Comparison of ENCODE assay signal across 8 cellular contexts in the genomic region with DNA sequence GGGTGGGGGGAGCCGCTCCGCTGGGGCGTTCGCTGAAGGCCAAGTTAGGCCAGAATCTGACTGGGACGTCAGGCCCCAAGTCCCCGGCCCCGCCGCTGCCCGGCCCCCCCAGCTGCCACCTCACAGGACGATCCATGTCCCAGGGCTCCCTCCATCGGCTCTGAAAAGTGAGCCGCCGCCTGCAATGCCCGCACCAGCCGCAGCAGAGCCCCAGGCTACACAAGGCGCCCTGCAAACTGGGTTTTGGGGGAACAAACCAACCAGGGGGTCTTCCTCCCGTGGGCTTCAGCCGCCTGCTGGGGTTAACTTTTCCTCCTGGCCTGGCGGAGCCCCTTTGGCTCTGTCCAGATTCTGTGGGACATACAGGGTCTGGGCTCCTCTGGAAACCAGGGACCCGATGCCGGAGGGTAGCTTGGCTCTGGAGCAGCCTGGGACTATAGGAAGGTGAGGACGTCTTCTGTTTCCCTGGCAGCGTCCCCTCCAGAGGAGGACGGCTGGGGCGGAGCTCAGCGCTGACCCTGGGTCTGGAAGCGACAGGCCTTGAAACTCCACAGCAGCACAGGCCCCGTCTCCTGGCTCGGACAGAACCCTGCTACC. TPM values are rescaled to one million over a fixed set of nuclear protein-coding genes. Genes with fewer than 3 reads are reported as not detected.
DNase-seq lines count a peak whose midpoint lies in the region; ATAC-seq and TF ChIP-seq lines count a peak whose summit lies in the region.

No MANE protein-coding gene starts in this region.

- no peaks in the 10 kb centered on the region for H3K9me3 ChIP-seq in CD4-positive, CD25-positive, alpha-beta regulatory T cell (ENCODE audit: control insufficient read depth in 2 of 2, low read length in 2 of 2)
- H3K9me3 ChIP-seq in fibroblast of lung (ENCODE audit: control insufficient read depth, insufficient read depth, low read depth, low read length), result no peaks in the 10 kb centered on the region

- no peaks in the 10 kb centered on the region for H4K20me1 ChIP-seq in fibroblast of lung (ENCODE audit: control insufficient read depth, extremely low read depth, insufficient read depth, low read length)

- no peak for ATAC-seq in CD4-positive, CD25-positive, alpha-beta regulatory T cell (ENCODE audit: low read depth in 2 of 2)
- no peak for ATAC-seq in HG02571 (IDR thresholded peaks at IDR 0.05; ENCODE audit: unreplicated experiment)
- ATAC-seq in GM19455 (IDR thresholded peaks at IDR 0.05; ENCODE audit: unreplicated experiment), result no peak
- ATAC-seq in HG03460 (IDR thresholded peaks at IDR 0.05; ENCODE audit: unreplicated experiment), result no peak

- peaks cover 16% of the 10 kb centered on the region for H3K4me1 ChIP-seq in CD4-positive, CD25-positive, alpha-beta regulatory T cell (ENCODE audit: control insufficient read depth, insufficient read depth, low read length, poor library complexity, severe bottlenecking)
- peaks cover 2% of the 10 kb centered on the region for H3K4me1 ChIP-seq in fibroblast of lung (ENCODE audit: control insufficient read depth, extremely low read depth, insufficient read depth, low read length)

- H3K27me3 ChIP-seq in CD4-positive, CD25-positive, alpha-beta regulatory T cell (ENCODE audit: control insufficient read depth, insufficient read depth, low read length), result no peaks in the 10 kb centered on the region
- H3K27me3 ChIP-seq in HL-60 (ENCODE audit: insufficient read depth, poor library complexity, severe bottlenecking), result no peaks in the 10 kb centered on the region
- no peaks in the 10 kb centered on the region for H3K27me3 ChIP-seq in fibroblast of lung (ENCODE audit: control insufficient read depth, insufficient read depth, low read length)

- H3K4me1 Mint-ChIP-seq in CD4-positive, CD25-positive, alpha-beta regulatory T cell, result peaks cover 4 to 32% (median 13%) of the 10 kb centered on the region in 4 donors
- H3K4me1 Mint-ChIP-seq in activated CD4-positive, alpha-beta memory T cell treated with anti-CD3 and anti-CD28 coated beads for 36 hours (ENCODE audit: low read depth), result peaks cover 26% of the 10 kb centered on the region
- H3K4me1 Mint-ChIP-seq in nephron, result peaks cover 11% of the 10 kb centered on the region

- peak overlapping the region; percentile 61 to 82 (median 72) for H3K4me3 Mint-ChIP-seq in CD4-positive, CD25-positive, alpha-beta regulatory T cell
- H3K4me3 Mint-ChIP-seq in activated CD4-positive, alpha-beta memory T cell treated with anti-CD3 and anti-CD28 coated beads for 36 hours, result peak overlapping the region; percentile 57
- peak overlapping the region; percentile 78 to 84 (median 83) for H3K4me3 Mint-ChIP-seq in nephron

- H3K9ac ChIP-seq in fibroblast of lung (ENCODE audit: insufficient read depth, low read length), result peak overlapping the region; percentile 37

- CTCF ChIA-PET in activated CD4-positive, alpha-beta memory T cell treated with anti-CD3 and anti-CD28 coated beads for 36 hours (lab: Charles Lee), result no interaction called here

- peak overlapping the region; percentile 32 to 79 (median 55) for H3K27ac Mint-ChIP-seq in CD4-positive, CD25-positive, alpha-beta regulatory T cell
- H3K27ac Mint-ChIP-seq in activated CD4-positive, alpha-beta memory T cell treated with anti-CD3 and anti-CD28 coated beads for 36 hours, result peak overlapping the region; percentile 43
- H3K27ac Mint-ChIP-seq in nephron, result peak overlapping the region; percentile 75 to 91 (median 90)

- no peak overlapping the region for H3K4me3 ChIP-seq in CD4-positive, CD25-positive, alpha-beta regulatory T cell (ENCODE audit: low read depth, low read length)
- H3K4me3 ChIP-seq in HL-60 (replicated peaks; ENCODE audit: insufficient read depth, low read length) (peak overlapping the region; percentile 8), fibroblast of lung (replicated peaks in 1 of 4; ENCODE audit: control extremely low read depth in 1 of 4, insufficient read depth in 1 of 4, low read depth in 3 of 4, low read length in 4 of 4) (peak overlapping the region in 2 of 4 experiments; percentile 11 to 46)

- DNase-seq in CD4-positive, CD25-positive, alpha-beta regulatory T cell, result peak in 1 of 3 donors; percentile 31
- peak in 1 of 2 experiments; percentile 89 for DNase-seq in HL-60 (ENCODE audit: low read depth in 1 of 2, low spot score in 1 of 2)
- peak; percentile 55 for DNase-seq in activated CD4-positive, alpha-beta memory T cell treated with anti-CD3 and anti-CD28 coated beads for 36 hours
- peak; percentile 61 to 73 for DNase-seq in fibroblast of lung (ENCODE audit: low read depth in 2 of 2)

- peak overlapping the region; percentile 33 for H3K27ac ChIP-seq in CD4-positive, CD25-positive, alpha-beta regulatory T cell (ENCODE audit: insufficient read depth, low read length, poor library complexity, severe bottlenecking)
- peak overlapping the region; percentile 25; the same call in 1 of the 2 replicates for H3K27ac ChIP-seq in HL-60 (replicated peaks)
- no peak overlapping the region for H3K27ac ChIP-seq in fibroblast of lung (ENCODE audit: insufficient read depth, low read length)

- POLR2A ChIA-PET in activated CD4-positive, alpha-beta memory T cell treated with anti-CD3 and anti-CD28 coated beads for 36 hours (lab: Charles Lee), result no interaction called here

- peak overlapping the region; percentile 64 for H3K4me2 ChIP-seq in fibroblast of lung (ENCODE audit: extremely low read depth, insufficient read depth, low read length)

- intact Hi-C loops in activated CD4-positive, alpha-beta memory T cell treated with anti-CD3 and anti-CD28 coated beads for 36 hours (cut with micrococcal nuclease), result no loop called here

- peaks cover 14% of the 10 kb centered on the region for H3K27me3 Mint-ChIP-seq in CD4-positive, CD25-positive, alpha-beta regulatory T cell
- H3K27me3 Mint-ChIP-seq in activated CD4-positive, alpha-beta memory T cell treated with anti-CD3 and anti-CD28 coated beads for 36 hours, result no peaks in the 10 kb centered on the region
- H3K27me3 Mint-ChIP-seq in nephron (ENCODE audit: low read depth), result no peaks in the 10 kb centered on the region

- H3K36me3 Mint-ChIP-seq in CD4-positive, CD25-positive, alpha-beta regulatory T cell, result no peaks in the 10 kb centered on the region
- H3K36me3 Mint-ChIP-seq in activated CD4-positive, alpha-beta memory T cell treated with anti-CD3 and anti-CD28 coated beads for 36 hours, result no peaks in the 10 kb centered on the region
- H3K36me3 Mint-ChIP-seq in nephron (ENCODE audit: low read depth), result no peaks in the 10 kb centered on the region

- peaks cover 1% of the 10 kb centered on the region for H3K79me2 ChIP-seq in fibroblast of lung (ENCODE audit: control insufficient read depth, insufficient read depth, low read length)

- no peak overlapping the region for H2AFZ ChIP-seq in fibroblast of lung (ENCODE audit: low read length)

- H3K36me3 ChIP-seq in CD4-positive, CD25-positive, alpha-beta regulatory T cell (ENCODE audit: control insufficient read depth, insufficient read depth, low read length), result no peaks in the 10 kb centered on the region
- peaks cover 8% of the 10 kb centered on the region for H3K36me3 ChIP-seq in fibroblast of lung (ENCODE audit: control insufficient read depth, insufficient read depth, low read length)

- TF ChIP-seq CTCF in HL-60 (IDR thresholded peaks at IDR 0.05; ENCODE audit: insufficient read depth, low read length) (peak; percentile 5), fibroblast of lung (conservative IDR thresholded peaks at IDR 0.05 in 1 of 2, IDR thresholded peaks at IDR 0.05 in 1 of 2; ENCODE audit: low read depth in 1 of 2, low read length in 2 of 2) (peak; percentile 31 to 39), nephron (IDR thresholded peaks at IDR 0.05; ENCODE audit: unreplicated experiment in 3 of 3) (peak; percentile 36 to 45 (median 43))

- peaks cover 0 to 6% (median 0%) of the 10 kb centered on the region in 7 donors for H3K9me3 Mint-ChIP-seq in CD4-positive, CD25-positive, alpha-beta regulatory T cell
- no peaks in the 10 kb centered on the region for H3K9me3 Mint-ChIP-seq in activated CD4-positive, alpha-beta memory T cell treated with anti-CD3 and anti-CD28 coated beads for 36 hours
- no peaks in the 10 kb centered on the region for H3K9me3 Mint-ChIP-seq in nephron

RNA-seq across cellular contexts. Expression of a gene that starts 0.8 kb away (rescaled TPM):
- 6.7 TPM for total RNA-seq in CD4-positive, CD25-positive, alpha-beta regulatory T cell
- 10 to 100 TPM; 16.2 to 29.8 (median 23.1) TPM for polyA plus RNA-seq in CD4-positive, CD25-positive, alpha-beta regulatory T cell
- 10 to 100 TPM; 62.1 to 62.5 TPM for total RNA-seq in activated CD4-positive, alpha-beta memory T cell treated with anti-CD3 and anti-CD28 coated beads for 36 hours
- 51.9 and 71.7 TPM in 2 replicates for total RNA-seq in fibroblast of lung
- polyA plus RNA-seq in fibroblast of lung, result 114 and 121 TPM in 2 replicates
- 234 and 273 TPM in 2 replicates for polyA plus RNA-seq in fibroblast of lung (2012)
- polyA minus RNA-seq in fibroblast of lung (ENCODE audit: low replicate concordance), result 62.2 and 122 TPM in 2 replicates

RNA-seq across cellular contexts. Expression of a gene that starts 3.9 kb away (rescaled TPM):
- 4.8 TPM for total RNA-seq in CD4-positive, CD25-positive, alpha-beta regulatory T cell
- 1 to 10 TPM; 2.2 to 4.5 (median 2.7) TPM for polyA plus RNA-seq in CD4-positive, CD25-positive, alpha-beta regulatory T cell
- 1 to 10 TPM; 8.5 to 8.8 TPM for total RNA-seq in activated CD4-positive, alpha-beta memory T cell treated with anti-CD3 and anti-CD28 coated beads for 36 hours
- total RNA-seq in fibroblast of lung, result 6.4 and 12.1 TPM in 2 replicates
- polyA plus RNA-seq in fibroblast of lung, result 10.8 and 12.0 TPM in 2 replicates
- polyA plus RNA-seq in fibroblast of lung (2012), result 19.1 and 20.9 TPM in 2 replicates
- polyA minus RNA-seq in fibroblast of lung (ENCODE audit: low replicate concordance), result 9.7 and 25.1 TPM in 2 replicates

RNA-seq across cellular contexts. Expression of a gene that starts 16.1 kb away (rescaled TPM):
- 71.4 TPM for total RNA-seq in CD4-positive, CD25-positive, alpha-beta regulatory T cell
- polyA plus RNA-seq in CD4-positive, CD25-positive, alpha-beta regulatory T cell, result 10 to 100 TPM in 3 of 4 donors, 1 to 10 TPM in 1; 7.8 to 45.3 (median 32.2) TPM
- 10 to 100 TPM; 30.6 to 31.5 TPM for total RNA-seq in activated CD4-positive, alpha-beta memory T cell treated with anti-CD3 and anti-CD28 coated beads for 36 hours
- total RNA-seq in fibroblast of lung, result 48.8 and 82.7 TPM in 2 replicates
- 46.2 and 73.2 TPM in 2 replicates for polyA plus RNA-seq in fibroblast of lung
- polyA plus RNA-seq in fibroblast of lung (2012), result 63.8 and 83.4 TPM in 2 replicates
- polyA minus RNA-seq in fibroblast of lung (ENCODE audit: low replicate concordance), result 132 and 193 TPM in 2 replicates

RNA-seq across cellular contexts. Expression of a gene that starts 27.5 kb away (rescaled TPM):
- 37.8 TPM for total RNA-seq in CD4-positive, CD25-positive, alpha-beta regulatory T cell
- polyA plus RNA-seq in CD4-positive, CD25-positive, alpha-beta regulatory T cell, result 100 to 1,000 TPM in 1 of 4 donors, 10 to 100 TPM in 3; 63.0 to 109 (median 85.2) TPM
- total RNA-seq in activated CD4-positive, alpha-beta memory T cell treated with anti-CD3 and anti-CD28 coated beads for 36 hours, result 10 to 100 TPM; 76.8 to 77.3 TPM
- total RNA-seq in fibroblast of lung, result 53.7 and 65.2 TPM in 2 replicates
- 86.5 and 133 TPM in 2 replicates for polyA plus RNA-seq in fibroblast of lung
- polyA plus RNA-seq in fibroblast of lung (2012), result 108 and 151 TPM in 2 replicates
- polyA minus RNA-seq in fibroblast of lung (ENCODE audit: low replicate concordance), result 84.8 and 123 TPM in 2 replicates

RNA-seq across cellular contexts. Expression of a gene that starts 27.6 kb away (rescaled TPM):
- total RNA-seq in CD4-positive, CD25-positive, alpha-beta regulatory T cell, result 34.5 TPM
- polyA plus RNA-seq in CD4-positive, CD25-positive, alpha-beta regulatory T cell, result 1 to 10 TPM; 1.0 to 2.8 (median 1.5) TPM
- 10 to 100 TPM; 14.8 to 18.4 TPM for total RNA-seq in activated CD4-positive, alpha-beta memory T cell treated with anti-CD3 and anti-CD28 coated beads for 36 hours
- 17.5 and 22.1 TPM in 2 replicates for total RNA-seq in fibroblast of lung
- polyA plus RNA-seq in fibroblast of lung, result 7.3 and 11.9 TPM in 2 replicates
- 20.5 and 29.2 TPM in 2 replicates for polyA plus RNA-seq in fibroblast of lung (2012)
- 17.1 and 23.5 TPM in 2 replicates for polyA minus RNA-seq in fibroblast of lung (ENCODE audit: low replicate concordance)
